18 cellular contexts compared by ENCODE assay signal in the genomic region with DNA sequence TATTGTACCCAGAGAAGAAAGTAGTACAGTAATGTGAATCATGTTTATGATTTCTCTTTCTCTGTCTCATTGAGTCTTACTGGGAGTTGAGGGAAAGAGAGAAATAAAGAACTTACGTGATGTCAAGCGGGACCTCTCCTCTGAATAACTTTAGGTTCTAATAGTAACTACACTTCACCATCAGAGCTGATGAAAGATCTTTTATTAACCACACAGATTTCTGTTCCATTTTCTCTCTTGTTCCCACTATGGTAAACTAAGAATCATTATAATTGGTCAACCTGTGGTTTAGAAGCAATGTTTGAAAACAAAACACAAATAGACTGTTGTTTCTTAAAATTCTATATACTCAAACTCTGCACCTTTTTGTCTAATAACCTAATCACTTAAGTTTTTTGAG.
DNase-seq lines count a peak whose midpoint lies in the region; ATAC-seq and TF ChIP-seq lines count a peak whose summit lies in the region.
"Had no signal": no experiment of that assay in that cellular context is flagged by ENCODE, and none has a peak within 500 bp of the region (broad histone marks: within the 10 kb centered on the region; RNA-seq: fewer than 3 reads in every experiment).

No MANE protein-coding gene starts in this region.

- no peak for TF ChIP-seq CTCF in GM12865 (IDR thresholded peaks at IDR 0.05; ENCODE audit: insufficient read depth, low read depth, low read length, missing control alignments)
- TF ChIP-seq CTCF in endothelial cell (IDR thresholded peaks at IDR 0.05; ENCODE audit: unreplicated experiment): no peak

- no peaks in the 10 kb centered on the region for H3K27me3 Mint-ChIP-seq in endothelial cell (ENCODE audit: unreplicated experiment)
- H3K27me3 Mint-ChIP-seq: activated CD8-positive, alpha-beta memory T cell treated with anti-CD3 and anti-CD28 coated beads, Interleukin-2, amount 10 ng/mL, durations not matched to agents 7 days and 5 days had no signal

- no peak overlapping the region for H3K4me3 Mint-ChIP-seq in endothelial cell (ENCODE audit: unreplicated experiment)
- H3K4me3 Mint-ChIP-seq: activated CD8-positive, alpha-beta memory T cell treated with anti-CD3 and anti-CD28 coated beads, Interleukin-2, amount 10 ng/mL, durations not matched to agents 7 days and 5 days; WTC11 had no signal

- H3K9me3 Mint-ChIP-seq in endothelial cell (ENCODE audit: unreplicated experiment): no peaks in the 10 kb centered on the region
- H3K9me3 Mint-ChIP-seq: WTC11 had no signal

- no peaks in the 10 kb centered on the region for H3K36me3 Mint-ChIP-seq in endothelial cell (ENCODE audit: low read depth, unreplicated experiment)
- H3K36me3 Mint-ChIP-seq: WTC11 had no signal

- H3K4me1 Mint-ChIP-seq in endothelial cell (ENCODE audit: unreplicated experiment): no peaks in the 10 kb centered on the region
- H3K4me1 Mint-ChIP-seq: activated CD8-positive, alpha-beta memory T cell treated with anti-CD3 and anti-CD28 coated beads, Interleukin-2, amount 10 ng/mL, durations not matched to agents 7 days and 5 days had no signal

- DNase-seq in GM12865 (ENCODE audit: low read depth) (peak; percentile 15), endothelial cell (ENCODE audit: low spot score) (no peak), germinal center (ENCODE audit: low spot score) (no peak), SW480 (ENCODE audit: low spot score) (no peak)
- DNase-seq in effector CD8-positive, alpha-beta T cell (lab: John Stamatoyannopoulos, UW): no peak
- DNase-seq: activated CD8-positive, alpha-beta memory T cell treated with anti-CD3 and anti-CD28 coated beads, Interleukin-2, amount 10 ng/mL, durations not matched to agents 7 days and 5 days; activated gamma-delta T cell treated with Interleukin-2 at 50 U/mL for 16 hours; cortex of kidney; mucosa of descending colon; NCI-H187; NCI-H510A; occipital lobe; PC-3; stimulated activated CD4-positive, alpha-beta T cell treated with anti-CD3 and anti-CD28 coated beads, Interleukin-2, amount 100 ng/mL, for 48 hours had no signal

- ATAC-seq in GM19397 (IDR thresholded peaks at IDR 0.05; ENCODE audit: unreplicated experiment): peak; percentile 60
- peak; percentile 57 for ATAC-seq in GM21786 (IDR thresholded peaks at IDR 0.05; ENCODE audit: unreplicated experiment)
- peak; percentile 60 for ATAC-seq in HG03159 (IDR thresholded peaks at IDR 0.05; ENCODE audit: unreplicated experiment)
- ATAC-seq: activated CD8-positive, alpha-beta memory T cell treated with anti-CD3 and anti-CD28 coated beads, Interleukin-2, amount 10 ng/mL, durations not matched to agents 7 days and 5 days; mucosa of descending colon; PC-3; WTC11 had no signal

- H3K27ac Mint-ChIP-seq in endothelial cell (ENCODE audit: unreplicated experiment): no peak overlapping the region
- H3K27ac Mint-ChIP-seq: activated CD8-positive, alpha-beta memory T cell treated with anti-CD3 and anti-CD28 coated beads, Interleukin-2, amount 10 ng/mL, durations not matched to agents 7 days and 5 days; WTC11 had no signal

- no peak overlapping the region for H3K4me3 ChIP-seq in GM12865 (ENCODE audit: low read depth, low read length)
- H3K4me3 ChIP-seq: mucosa of descending colon had no signal
